8 cellular contexts compared by ENCODE assay signal in genomic region chr22:28882878-28883656, GRCh38. TPM values are rescaled to one million over a fixed set of nuclear protein-coding genes. Genes with fewer than 3 reads are reported as not detected.
DNase-seq lines count a peak whose midpoint lies in the region; ATAC-seq and TF ChIP-seq lines count a peak whose summit lies in the region.

Gene ZNRF3 (plus strand): TSS chr22:28883572. CDS start chr22:28883767, 195 bp downstream.

- peaks cover 16% of the 10 kb centered on the region for H3K27me3 Mint-ChIP-seq in IgD-negative memory B cell
- H3K27me3 Mint-ChIP-seq in activated T-cell treated with anti-CD3 and anti-CD28 coated beads, Interleukin-2, amount 50 U/mL, for 72 hours (ENCODE audit: low read depth) = peaks cover 36% of the 10 kb centered on the region

- H3K4me3 ChIP-seq in AG09309 (ENCODE audit: control insufficient read depth, low read depth, low read length) = peak within 1 kb of the TSS; percentile 77
- peak within 1 kb of the TSS; percentile 80 for H3K4me3 ChIP-seq in mucosa of stomach (ENCODE audit: low read length)

- H3K9ac ChIP-seq in mucosa of stomach (ENCODE audit: low read length) = peak within 1 kb of the TSS; percentile 59

- no peaks in the 10 kb centered on the region for H3K9me3 Mint-ChIP-seq in IgD-negative memory B cell
- no peaks in the 10 kb centered on the region for H3K9me3 Mint-ChIP-seq in activated T-cell treated with anti-CD3 and anti-CD28 coated beads, Interleukin-2, amount 50 U/mL, for 72 hours

- DNase-seq in AG09309 (ENCODE audit: low read depth) = peak; percentile 72
- DNase-seq in activated T-cell treated with anti-CD3 and anti-CD28 coated beads, Interleukin-2, amount 50 U/mL, for 72 hours = peak; percentile 87 to 90
- DNase-seq in stimulated activated CD8-positive, alpha-beta memory T cell treated with anti-CD3 and anti-CD28 coated beads, Interleukin-4, amount 100 ng/mL, for 1 hour (ENCODE audit: low read depth in 2 of 2, low spot score in 1 of 2) = peak; percentile 89 to 92

- peaks cover 39% of the 10 kb centered on the region for H3K4me1 ChIP-seq in mucosa of stomach (ENCODE audit: control insufficient read depth, insufficient read depth, low read length)

- no peaks in the 10 kb centered on the region for H3K9me3 ChIP-seq in mucosa of stomach (ENCODE audit: control insufficient read depth, low read length)

- peaks cover 9% of the 10 kb centered on the region for H3K27me3 ChIP-seq in mucosa of stomach (ENCODE audit: control insufficient read depth, insufficient read depth, low read length)

- ATAC-seq in GM19397 (IDR thresholded peaks at IDR 0.05; ENCODE audit: unreplicated experiment) = peak; percentile 66
- peak; percentile 88 to 90 for ATAC-seq in activated T-cell treated with anti-CD3 and anti-CD28 coated beads, Interleukin-2, amount 50 U/mL, for 72 hours (replicated peaks in 1 of 2)
- ATAC-seq in esophagus mucosa = peak; percentile 97

- no peaks in the 10 kb centered on the region for H3K36me3 Mint-ChIP-seq in IgD-negative memory B cell
- H3K36me3 Mint-ChIP-seq in activated T-cell treated with anti-CD3 and anti-CD28 coated beads, Interleukin-2, amount 50 U/mL, for 72 hours (ENCODE audit: insufficient read depth in 2 of 2) = no peaks in the 10 kb centered on the region

- H3K27ac Mint-ChIP-seq in IgD-negative memory B cell = peak within 1 kb of the TSS; percentile 51 to 64 (median 52)
- H3K27ac Mint-ChIP-seq in activated T-cell treated with anti-CD3 and anti-CD28 coated beads, Interleukin-2, amount 50 U/mL, for 72 hours = no peak within 1 kb of the TSS

- no peaks in the 10 kb centered on the region for H3K36me3 ChIP-seq in mucosa of stomach (ENCODE audit: control insufficient read depth, insufficient read depth, low read length)

- peaks cover 10 to 19% (median 17%) of the 10 kb centered on the region in 3 donors for H3K4me1 Mint-ChIP-seq in IgD-negative memory B cell
- H3K4me1 Mint-ChIP-seq in activated T-cell treated with anti-CD3 and anti-CD28 coated beads, Interleukin-2, amount 50 U/mL, for 72 hours (ENCODE audit: low read depth) = peaks cover 18% of the 10 kb centered on the region

- TF ChIP-seq CTCF in AG09309 (IDR thresholded peaks at IDR 0.05; ENCODE audit: control insufficient read depth, insufficient read depth, low read depth, low read length, missing control alignments) = no peak

- peak within 1 kb of the TSS; percentile 83 to 96 (median 93) for H3K4me3 Mint-ChIP-seq in IgD-negative memory B cell
- peak within 1 kb of the TSS; percentile 76 to 88 for H3K4me3 Mint-ChIP-seq in activated T-cell treated with anti-CD3 and anti-CD28 coated beads, Interleukin-2, amount 50 U/mL, for 72 hours

TF ChIP-seq in PFSK-1, 5 proteins besides CTCF, POLR2A, EP300 and RAD21:
- TF ChIP-seq FOXP2 (optimal IDR thresholded peaks at IDR 0.05; ENCODE audit: borderline replicate concordance, extremely low read depth, extremely low read length, insufficient read depth) (peak; percentile 38), POLR2AphosphoS5 (IDR thresholded peaks at IDR 0.05; ENCODE audit: low read depth, low read length) (peak; percentile 88), TAF1 (IDR thresholded peaks at IDR 0.05; ENCODE audit: borderline replicate concordance, insufficient read depth, low read length) (peak; percentile 69; the same call in 1 of the 2 replicates), SIN3A (IDR thresholded peaks at IDR 0.05; ENCODE audit: borderline replicate concordance, insufficient read depth, low read length) (no peak; the same call in 1 of the 2 replicates), REST (IDR thresholded peaks at IDR 0.05; ENCODE audit: insufficient read depth in 1 of 2, low read depth in 2 of 2, low read length in 2 of 2) (no peak)

RNA-seq across cellular contexts. Expression of gene ZNRF3, which starts in this region (rescaled TPM):
- polyA plus RNA-seq in IgD-negative memory B cell = 0.16 TPM
- polyA plus RNA-seq in PFSK-1 (2012; ENCODE audit: insufficient read length, low read depth) = 7.5 TPM
- total RNA-seq in activated T-cell treated with anti-CD3 and anti-CD28 coated beads, Interleukin-2, amount 50 U/mL, for 72 hours = under 1 TPM; 0.86 to 0.94 TPM
- 6.4 TPM for total RNA-seq in esophagus mucosa

Comparison
In these comparisons a context has a peak if more than half of its experiments do, and no peak if none do; other contexts are left out.
1. Peak in every context shown above with its lines: DNase-seq, ATAC-seq and H3K4me3 ChIP-seq.
2. Peak in DNase-seq and ATAC-seq in activated T-cell treated with anti-CD3 and anti-CD28 coated beads, Interleukin-2, amount 50 U/mL, for 72 hours; RNA of the gene not detected or under 1 TPM.